In genomic region chr4:55055529-55055928, GRCh38 we compare ENCODE assay signal across 6 cellular contexts.
"Had no signal": no experiment of that assay in that cellular context is flagged by ENCODE, and none has a peak within 500 bp of the region (broad histone marks: within the 10 kb centered on the region; RNA-seq: fewer than 3 reads in every experiment).

No MANE protein-coding gene starts in this region.

- DNase-seq: IMR-90, KBM-7 had no signal

- H3K36me3 Mint-ChIP-seq: IgD-negative memory B cell had no signal

- H3K27ac ChIP-seq: HL-60 had no signal

- H3K4me1 Mint-ChIP-seq: IgD-negative memory B cell had no signal

- H3K4me3 ChIP-seq: K562 had no signal

- H3K4me3 Mint-ChIP-seq: IgD-negative memory B cell had no signal

- H3K27ac Mint-ChIP-seq: IgD-negative memory B cell had no signal

- ATAC-seq: HepG2, K562 had no signal

- H3K27me3 Mint-ChIP-seq: IgD-negative memory B cell had no signal
